ENCODE assay signal across 9 cellular contexts in genomic region chr1:2392686-2393085, GRCh38. TPM values are rescaled to one million over a fixed set of nuclear protein-coding genes. Genes with fewer than 3 reads are reported as not detected.
DNase-seq lines count a peak whose midpoint lies in the region; ATAC-seq and TF ChIP-seq lines count a peak whose summit lies in the region.
"Had no signal": no experiment of that assay in that cellular context is flagged by ENCODE, and none has a peak within 500 bp of the region (broad histone marks: within the 10 kb centered on the region; RNA-seq: fewer than 3 reads in every experiment).

No MANE protein-coding gene starts in this region.

- H3K27ac Mint-ChIP-seq in T-cell = peak overlapping the region; percentile 75 to 85

- H3K9me3 Mint-ChIP-seq in T-cell = no peaks in the 10 kb centered on the region

- peaks cover 15% of the 10 kb centered on the region for H3K36me3 Mint-ChIP-seq in T-cell

- H3K27me3 Mint-ChIP-seq in T-cell = no peaks in the 10 kb centered on the region

- H3K4me3 ChIP-seq in GM12875 (ENCODE audit: low read depth, low read length) (peak overlapping the region; percentile 80), fibroblast of the aortic adventitia (ENCODE audit: low read depth, low read length) (peak overlapping the region; percentile 84), skeletal muscle cell (ENCODE audit: low read depth, low read length) (peak overlapping the region; percentile 97)

- CTCF ChIA-PET in T-cell (lab: Charles Lee) = no interaction called here

- H3K4me3 Mint-ChIP-seq in T-cell = peak overlapping the region; percentile 84 to 88 (median 85)

- intact Hi-C loops in posterior vena cava (cut with DNase I) = no loop called here

- POLR2A ChIA-PET in T-cell (lab: Charles Lee) = no interaction called here

- no peak for ATAC-seq in T-cell (replicated peaks in 1 of 4)
- ATAC-seq in GM18502 (IDR thresholded peaks at IDR 0.05; ENCODE audit: poor library complexity, unreplicated experiment) = no peak
- no peak for ATAC-seq in activated CD4-positive, CD25-positive, alpha-beta regulatory T cell treated with anti-CD3 and anti-CD28 coated beads, Interleukin-2, amount 50 U/mL, for 24 hours
- ATAC-seq in GM18861 (IDR thresholded peaks at IDR 0.05; ENCODE audit: unreplicated experiment) = no peak
- ATAC-seq: Right ventricle myocardium inferior had no signal

- H3K4me1 Mint-ChIP-seq in T-cell = peaks cover 29 to 53% (median 45%) of the 10 kb centered on the region in 3 donors

- DNase-seq in T-cell = no peak
- DNase-seq in fibroblast of the aortic adventitia (ENCODE audit: low read depth) = no peak
- DNase-seq in skeletal muscle cell (ENCODE audit: low read depth) = no peak
- DNase-seq in posterior vena cava (ENCODE audit: low spot score) = no peak

- TF ChIP-seq CTCF in GM12875 (IDR thresholded peaks at IDR 0.05; ENCODE audit: borderline replicate concordance, insufficient read depth, low read depth, low read length) (no peak), fibroblast of the aortic adventitia (IDR thresholded peaks at IDR 0.05; ENCODE audit: insufficient read depth, low read length) (no peak)

RNA-seq across cellular contexts. Expression of gene RER1, which starts 1.0 kb away (rescaled TPM):
- total RNA-seq in T-cell (100 to 1,000 TPM in 3 of 5 donors, 10 to 100 TPM in 2; 84.3 to 129 (median 125) TPM), fibroblast of the aortic adventitia (ENCODE audit: low replicate concordance) (98.1 and 439 TPM in 2 replicates), posterior vena cava (100 to 1,000 TPM in 1 of 2 donors, 10 to 100 TPM in 1; 93.7 to 101 TPM)

RNA-seq across cellular contexts. Expression of gene MORN1, which starts 1.3 kb away (rescaled TPM):
- total RNA-seq in T-cell = 10 to 100 TPM in 3 of 5 donors, 1 to 10 TPM in 2; 8.2 to 17.5 (median 13.2) TPM
- 8.2 and 11.8 TPM in 2 replicates for total RNA-seq in fibroblast of the aortic adventitia (ENCODE audit: low replicate concordance)
- 1 to 10 TPM; 3.8 to 5.5 TPM for total RNA-seq in posterior vena cava

RNA-seq across cellular contexts. Expression of gene PEX10, which starts 19.7 kb away (rescaled TPM):
- total RNA-seq in T-cell (10 to 100 TPM; 11.7 to 13.2 (median 12.2) TPM), fibroblast of the aortic adventitia (ENCODE audit: low replicate concordance) (12.8 and 24.9 TPM in 2 replicates), posterior vena cava (10 to 100 TPM; 10.9 to 13.1 TPM)
